ENCODE assay signal across 12 cellular contexts in the genomic region with DNA sequence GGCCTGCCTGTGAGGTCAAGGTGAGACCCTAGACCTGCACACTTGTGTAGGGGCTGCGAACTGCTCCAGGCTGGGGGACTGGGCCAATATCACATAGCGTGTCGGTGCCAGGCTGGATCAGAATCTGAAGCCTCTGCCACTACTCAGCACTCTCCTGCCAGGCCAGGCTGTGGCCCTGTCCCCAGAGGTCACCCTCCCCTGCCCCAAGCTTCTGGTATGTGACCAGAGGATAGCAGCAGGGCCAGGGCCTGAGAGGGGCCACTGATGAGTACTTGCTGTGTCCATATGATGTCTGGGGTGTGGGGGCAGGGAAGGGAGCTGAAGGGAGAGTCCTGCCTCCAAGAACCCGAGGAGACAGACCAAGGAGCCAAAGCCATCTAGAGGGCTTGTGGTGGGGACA. TPM values are rescaled to one million over a fixed set of nuclear protein-coding genes. Genes with fewer than 3 reads are reported as not detected.
A peak's percentile ranks its signal among the peaks of the same experiment; 100 is the strongest.
DNase-seq lines count a peak whose midpoint lies in the region; ATAC-seq and TF ChIP-seq lines count a peak whose summit lies in the region.
"Had no signal": no experiment of that assay in that cellular context is flagged by ENCODE, and none has a peak within 500 bp of the region (broad histone marks: within the 10 kb centered on the region; RNA-seq: fewer than 3 reads in every experiment).

No MANE protein-coding gene starts in this region.

- H3K9me3 Mint-ChIP-seq in chondrocyte (ENCODE audit: low read depth) (no peaks in the 10 kb centered on the region), neural crest cell (no peaks in the 10 kb centered on the region), WTC11 (no peaks in the 10 kb centered on the region)
- H3K9me3 Mint-ChIP-seq in stimulated activated effector memory CD8-positive, alpha-beta T cell treated with anti-CD3 and anti-CD28 coated beads, Interleukin-12 subunit alpha, Interleukin-12 subunit beta, amount 100 ng/mL, for 72 hours, result no peaks in the 10 kb centered on the region
- H3K9me3 Mint-ChIP-seq: CD8-positive, alpha-beta memory T cell had no signal

- H3K27ac Mint-ChIP-seq in chondrocyte (ENCODE audit: unreplicated experiment) (no peak overlapping the region), neural crest cell (ENCODE audit: unreplicated experiment) (peak overlapping the region; percentile 19), WTC11 (no peak overlapping the region)
- H3K27ac Mint-ChIP-seq in stimulated activated effector memory CD8-positive, alpha-beta T cell treated with anti-CD3 and anti-CD28 coated beads, Interleukin-12 subunit alpha, Interleukin-12 subunit beta, amount 100 ng/mL, for 72 hours, result peak overlapping the region; percentile 12
- H3K27ac Mint-ChIP-seq: CD8-positive, alpha-beta memory T cell had no signal

- DNase-seq in chondrocyte (ENCODE audit: low spot score) (peak; percentile 85), left lobe of liver (ENCODE audit: low spot score) (no peak), neural crest cell (ENCODE audit: low read depth, low spot score) (no peak), SW480 (ENCODE audit: low spot score) (no peak), WTC11 (ENCODE audit: low spot score) (no peak), NCI-H2196 (lab: John Stamatoyannopoulos, UW; ENCODE audit: unreplicated experiment) (no peak)
- DNase-seq in stimulated activated effector memory CD8-positive, alpha-beta T cell treated with anti-CD3 and anti-CD28 coated beads, Interleukin-12 subunit alpha, Interleukin-12 subunit beta, amount 100 ng/mL, for 72 hours (ENCODE audit: low spot score in 2 of 2), result no peak
- DNase-seq: Caco-2; CD8-positive, alpha-beta memory T cell; DND-41; GDM1 had no signal

- H3K27me3 Mint-ChIP-seq in chondrocyte (ENCODE audit: low read depth), result no peaks in the 10 kb centered on the region
- no peaks in the 10 kb centered on the region for H3K27me3 Mint-ChIP-seq in neural crest cell (ENCODE audit: low read depth)
- no peaks in the 10 kb centered on the region for H3K27me3 Mint-ChIP-seq in WTC11 (ENCODE audit: low read depth)
- H3K27me3 Mint-ChIP-seq: CD8-positive, alpha-beta memory T cell had no signal

- CTCF ChIA-PET in WTC11 (lab: Charles Lee), result interaction anchor here (1.8 kb wide), 1 partner anchor 45 kb away, joined by 6 read pairs; no protein-coding TSS in a partner anchor

- H3K4me1 Mint-ChIP-seq in chondrocyte (ENCODE audit: low read depth), result no peaks in the 10 kb centered on the region
- H3K4me1 Mint-ChIP-seq in neural crest cell, result no peaks in the 10 kb centered on the region
- peaks cover 8% of the 10 kb centered on the region for H3K4me1 Mint-ChIP-seq in stimulated activated effector memory CD8-positive, alpha-beta T cell treated with anti-CD3 and anti-CD28 coated beads, Interleukin-12 subunit alpha, Interleukin-12 subunit beta, amount 100 ng/mL, for 72 hours
- no peaks in the 10 kb centered on the region for H3K4me1 Mint-ChIP-seq in WTC11
- H3K4me1 Mint-ChIP-seq: CD8-positive, alpha-beta memory T cell had no signal

- H3K4me3 Mint-ChIP-seq in chondrocyte (ENCODE audit: unreplicated experiment) (no peak overlapping the region), neural crest cell (no peak overlapping the region), WTC11 (no peak overlapping the region)
- no peak overlapping the region for H3K4me3 Mint-ChIP-seq in stimulated activated effector memory CD8-positive, alpha-beta T cell treated with anti-CD3 and anti-CD28 coated beads, Interleukin-12 subunit alpha, Interleukin-12 subunit beta, amount 100 ng/mL, for 72 hours
- H3K4me3 Mint-ChIP-seq: CD8-positive, alpha-beta memory T cell had no signal

- H3K36me3 Mint-ChIP-seq in chondrocyte (ENCODE audit: low read depth), result peaks cover 3% of the 10 kb centered on the region
- no peaks in the 10 kb centered on the region for H3K36me3 Mint-ChIP-seq in neural crest cell (ENCODE audit: low read depth)
- H3K36me3 Mint-ChIP-seq in stimulated activated effector memory CD8-positive, alpha-beta T cell treated with anti-CD3 and anti-CD28 coated beads, Interleukin-12 subunit alpha, Interleukin-12 subunit beta, amount 100 ng/mL, for 72 hours, result no peaks in the 10 kb centered on the region
- H3K36me3 Mint-ChIP-seq in WTC11, result no peaks in the 10 kb centered on the region

- ATAC-seq in left lobe of liver, result peak; percentile 37
- no peak for ATAC-seq in stimulated activated effector memory CD8-positive, alpha-beta T cell treated with anti-CD3 and anti-CD28 coated beads, Interleukin-12 subunit alpha, Interleukin-12 subunit beta, amount 100 ng/mL, for 72 hours
- ATAC-seq in WTC11, result no peak
- ATAC-seq: HepG2 had no signal

- TF ChIP-seq CTCF in chondrocyte (IDR thresholded peaks at IDR 0.05) (no peak), neural crest cell (conservative IDR thresholded peaks at IDR 0.05) (no peak), WTC11 (IDR thresholded peaks at IDR 0.05) (no peak)

- POLR2A ChIA-PET in WTC11 (lab: Charles Lee), result no interaction called here

TF ChIP-seq in WTC11, 78 proteins besides CTCF, POLR2A, EP300 and RAD21:
- TF ChIP-seq ATF1 (CRISPR knock-in tag; IDR thresholded peaks at IDR 0.05), result no peak
- no peak for TF ChIP-seq FOXJ3 (CRISPR knock-in tag; IDR thresholded peaks at IDR 0.05; ENCODE audit: borderline replicate concordance)
- no peak for TF ChIP-seq ZBTB21 (CRISPR knock-in tag; IDR thresholded peaks at IDR 0.05; ENCODE audit: borderline replicate concordance)
- TF ChIP-seq, protein P1, sequence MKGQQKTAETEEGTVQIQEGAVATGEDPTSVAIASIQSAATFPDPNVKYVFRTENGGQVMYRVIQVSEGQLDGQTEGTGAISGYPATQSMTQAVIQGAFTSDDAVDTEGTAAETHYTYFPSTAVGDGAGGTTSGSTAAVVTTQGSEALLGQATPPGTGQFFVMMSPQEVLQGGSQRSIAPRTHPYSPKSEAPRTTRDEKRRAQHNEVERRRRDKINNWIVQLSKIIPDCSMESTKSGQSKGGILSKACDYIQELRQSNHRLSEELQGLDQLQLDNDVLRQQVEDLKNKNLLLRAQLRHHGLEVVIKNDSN (CRISPR knock-in tag; IDR thresholded peaks at IDR 0.05), result no peak
TF ChIP-seq in WTC11: peak in this region for 0.

RNA-seq across cellular contexts. Expression of a gene that starts 17.8 kb away (rescaled TPM):
- 145 to 165 TPM (median 146 TPM) in 3 replicates for total RNA-seq in chondrocyte
- total RNA-seq in left lobe of liver, result 122 TPM
- 173 and 180 TPM in 2 replicates for total RNA-seq in neural crest cell
- 133 to 150 TPM (median 146 TPM) in 3 replicates for total RNA-seq in WTC11 (2021)

RNA-seq across cellular contexts. Expression of a gene that starts 23.3 kb away (rescaled TPM):
- total RNA-seq in chondrocyte, result 12.0 to 13.7 TPM (median 13.5 TPM) in 3 replicates
- total RNA-seq in left lobe of liver, result 26.1 TPM
- total RNA-seq in neural crest cell, result 17.2 and 18.1 TPM in 2 replicates
- 17.3 to 28.1 TPM (median 23.9 TPM) in 3 replicates for total RNA-seq in WTC11 (2021)

RNA-seq across cellular contexts. Expression of a gene that starts 32.1 kb away (rescaled TPM):
- total RNA-seq in chondrocyte (12.9 to 21.6 TPM (median 14.2 TPM) in 3 replicates), left lobe of liver (1.2 TPM), neural crest cell (14.2 and 16.3 TPM in 2 replicates), WTC11 (2021) (4.8 to 6.3 TPM (median 5.8 TPM) in 3 replicates)

Comparison
In these comparisons a context has a peak if more than half of its experiments do, and no peak if none do; other contexts are left out.
1. H3K27ac Mint-ChIP-seq: peak in neural crest cell (single experiment) and stimulated activated effector memory CD8-positive, alpha-beta T cell treated with anti-CD3 and anti-CD28 coated beads, Interleukin-12 subunit alpha, Interleukin-12 subunit beta, amount 100 ng/mL, for 72 hours (single experiment); none in chondrocyte (single experiment) and WTC11 (single experiment).